ENCODE assay signal across 21 cellular contexts in genomic region chrX:31836479-31836878, GRCh38.
DNase-seq lines count a peak whose midpoint lies in the region; ATAC-seq, FAIRE-seq and TF ChIP-seq lines count a peak whose summit lies in the region.
"Had no signal": no experiment of that assay in that cellular context is flagged by ENCODE, and none has a peak within 500 bp of the region (broad histone marks: within the 10 kb centered on the region; RNA-seq: fewer than 3 reads in every experiment).

No MANE protein-coding gene starts in this region.

- no peak for ATAC-seq in naive thymus-derived CD8-positive, alpha-beta T cell
- no peak for ATAC-seq in HG02840 (IDR thresholded peaks at IDR 0.05; ENCODE audit: low FRiP score, unreplicated experiment)
- ATAC-seq: CD8-positive, alpha-beta T cell had no signal

- in situ Hi-C loops in G401 (cut with HindIII; ENCODE audit: low sequenced_read_pairs): no loop called here

- CTCF ChIA-PET in endothelial cell of umbilical vein (lab: Charles Lee): interaction anchor here (1.1 kb wide), 1 partner anchor 800 kb away, joined by 3 read pairs; no protein-coding TSS in a partner anchor

- no peaks in the 10 kb centered on the region for H4K20me1 ChIP-seq in endothelial cell of umbilical vein (replicated peaks; ENCODE audit: control insufficient read depth, extremely low read depth, insufficient read depth, low read length)

- no peak for TF ChIP-seq POLR2A in endothelial cell of umbilical vein (IDR thresholded peaks at IDR 0.05; ENCODE audit: low read depth, low read length)

- H3K27me3 Mint-ChIP-seq in naive thymus-derived CD8-positive, alpha-beta T cell: no peaks in the 10 kb centered on the region

- H3K4me1 ChIP-seq in endothelial cell of umbilical vein (ENCODE audit: control insufficient read depth, extremely low read depth, insufficient read depth, low read length) (peaks cover 6% of the 10 kb centered on the region), right atrium auricular region (no peaks in the 10 kb centered on the region)
- H3K4me1 ChIP-seq: HAP-1 had no signal

- peaks cover 0 to 7% (median 0%) of the 10 kb centered on the region in 9 donors for H3K9me3 Mint-ChIP-seq in naive thymus-derived CD8-positive, alpha-beta T cell
- H3K9me3 Mint-ChIP-seq: CD8-positive, alpha-beta T cell; HFFc6 had no signal

- intact Hi-C loops in endothelial cell of umbilical vein (cut with micrococcal nuclease): loop anchor here (10.0 kb wide), 1 partner anchor 632 kb away; no protein-coding TSS in a partner anchor

- H3K36me3 ChIP-seq in endothelial cell of umbilical vein (ENCODE audit: control insufficient read depth in 2 of 2, extremely low read depth in 1 of 2, insufficient read depth in 2 of 2, low read length in 2 of 2): no peaks in the 10 kb centered on the region
- H3K36me3 ChIP-seq in right atrium auricular region: no peaks in the 10 kb centered on the region
- H3K36me3 ChIP-seq: HAP-1 had no signal

- H2AFZ ChIP-seq in endothelial cell of umbilical vein (ENCODE audit: low read depth, low read length): no peak overlapping the region

- no peak overlapping the region for H3K4me3 ChIP-seq in endothelial cell of umbilical vein (replicated peaks in 1 of 3; ENCODE audit: insufficient read depth in 1 of 3, low read depth in 1 of 3, low read length in 3 of 3)
- H3K4me3 ChIP-seq in right atrium auricular region: no peak overlapping the region
- H3K4me3 ChIP-seq: HAP-1 had no signal

- H3K79me2 ChIP-seq in endothelial cell of umbilical vein (ENCODE audit: control insufficient read depth, insufficient read depth, low read length): no peaks in the 10 kb centered on the region

- H3K27ac Mint-ChIP-seq in naive thymus-derived CD8-positive, alpha-beta T cell: no peak overlapping the region
- H3K27ac Mint-ChIP-seq: CD14-positive monocyte; CD8-positive, alpha-beta T cell; HFFc6 had no signal

- H3K4me3 Mint-ChIP-seq in naive thymus-derived CD8-positive, alpha-beta T cell: no peak overlapping the region
- H3K4me3 Mint-ChIP-seq: CD14-positive monocyte; CD8-positive, alpha-beta T cell; HFFc6 had no signal

- no TSS peak for BruUV-seq in endothelial cell of umbilical vein (replicated peaks; lab: Mats Ljungman, UMichigan)

- dilution Hi-C loops in endothelial cell of umbilical vein (cut with MboI; ENCODE audit: extremely low pct_ligation_motif_present, low sequenced_read_pairs): no loop called here

- H3K9me3 ChIP-seq in endothelial cell of umbilical vein (replicated peaks; ENCODE audit: control insufficient read depth, insufficient read depth, low read length) (no peaks in the 10 kb centered on the region), right atrium auricular region (no peaks in the 10 kb centered on the region)
- H3K9me3 ChIP-seq: HAP-1 had no signal

- no peak overlapping the region for H3K9ac ChIP-seq in endothelial cell of umbilical vein (replicated peaks; ENCODE audit: extremely low read depth, insufficient read depth, low read length)

- DNase-seq in G401 (ENCODE audit: low spot score): peak; percentile 15
- DNase-seq in NCI-H69 (lab: John Stamatoyannopoulos, UW): peak; percentile 2
- peak; percentile 6 for DNase-seq in endothelial cell of umbilical vein (ENCODE audit: low read depth, low spot score)
- DNase-seq in renal cortical epithelial cell (ENCODE audit: low read depth): peak; percentile 45
- no peak for DNase-seq in right atrium auricular region (ENCODE audit: low spot score)
- no peak for DNase-seq in stimulated activated naive CD4-positive, alpha-beta T cell (lab: John Stamatoyannopoulos, UW)
- DNase-seq in naive thymus-derived CD8-positive, alpha-beta T cell: no peak
- DNase-seq: ACHN; CD8-positive, alpha-beta T cell; COR-L47; DMS153; DND-41; GF-D8; GOT3; HFFc6 had no signal

- no peaks in the 10 kb centered on the region for H3K4me1 Mint-ChIP-seq in naive thymus-derived CD8-positive, alpha-beta T cell
- H3K4me1 Mint-ChIP-seq: CD14-positive monocyte had no signal

- H3K9me1 ChIP-seq in endothelial cell of umbilical vein (replicated peaks; ENCODE audit: control insufficient read depth, extremely low read depth, insufficient read depth, low read length): no peaks in the 10 kb centered on the region

- no peaks in the 10 kb centered on the region for H3K36me3 Mint-ChIP-seq in naive thymus-derived CD8-positive, alpha-beta T cell
- H3K36me3 Mint-ChIP-seq: CD14-positive monocyte; CD8-positive, alpha-beta T cell had no signal

- POLR2A ChIA-PET in endothelial cell of umbilical vein (lab: Charles Lee): no interaction called here
- POLR2A ChIA-PET in naive thymus-derived CD8-positive, alpha-beta T cell (lab: Charles Lee): no interaction called here

- no peak overlapping the region for H3K4me2 ChIP-seq in endothelial cell of umbilical vein (ENCODE audit: insufficient read depth, low read length)

- H3K27me3 ChIP-seq in endothelial cell of umbilical vein (ENCODE audit: control insufficient read depth in 2 of 2, insufficient read depth in 2 of 2, low read length in 2 of 2) (peaks cover 0 to 6% of the 10 kb centered on the region in 2 experiments), right atrium auricular region (no peaks in the 10 kb centered on the region)

- no peak for FAIRE-seq in endothelial cell of umbilical vein (lab: Jason Lieb, UNC)
- FAIRE-seq: D721Med, GM19239 had no signal

- no peak overlapping the region for H3K27ac ChIP-seq in endothelial cell of umbilical vein (ENCODE audit: insufficient read depth, low read depth, low read length)
- H3K27ac ChIP-seq in right atrium auricular region: no peak overlapping the region
- H3K27ac ChIP-seq: HL-60 had no signal

- no peak for TF ChIP-seq CTCF in endothelial cell of umbilical vein (IDR thresholded peaks at IDR 0.05; ENCODE audit: extremely low read depth in 1 of 2, insufficient read depth in 1 of 2, low read depth in 1 of 2, low read length in 2 of 2)
- no peak for TF ChIP-seq CTCF in right atrium auricular region (IDR thresholded peaks at IDR 0.05)

TF ChIP-seq in endothelial cell of umbilical vein, 7 proteins besides CTCF, POLR2A, EP300 and RAD21:
- TF ChIP-seq GATA2 (IDR thresholded peaks at IDR 0.05; ENCODE audit: insufficient read depth, insufficient read length, low read depth, low read length): no peak
- no peak for TF ChIP-seq MYC (IDR thresholded peaks at IDR 0.05; ENCODE audit: low read depth, low read length)
- no peak for TF ChIP-seq MAX (IDR thresholded peaks at IDR 0.05; ENCODE audit: insufficient read depth, insufficient read length)
- no peak for TF ChIP-seq EZH2 (IDR thresholded peaks at IDR 0.05; ENCODE audit: borderline replicate concordance, low read depth, low read length, severe bottlenecking)
- no peak for TF ChIP-seq JUN (IDR thresholded peaks at IDR 0.05; ENCODE audit: borderline replicate concordance, insufficient read depth, insufficient read length, low read depth)
- no peak for TF ChIP-seq POLR2AphosphoS5 (IDR thresholded peaks at IDR 0.05; ENCODE audit: insufficient read depth, low read depth, low read length)
- no peak for TF ChIP-seq FOS (IDR thresholded peaks at IDR 0.05; ENCODE audit: borderline replicate concordance, insufficient read depth, low read length)

Comparison
In these comparisons a context has a peak if more than half of its experiments do, and no peak if none do; other contexts are left out.
1. DNase-seq: peak in G401 (single experiment), NCI-H69 (single experiment), endothelial cell of umbilical vein (single experiment) and renal cortical epithelial cell (single experiment); none in right atrium auricular region (single experiment), stimulated activated naive CD4-positive, alpha-beta T cell (0 of 6) and naive thymus-derived CD8-positive, alpha-beta T cell (0 of 10).